In genomic region chr19:40601061-40601973, GRCh38 we compare ENCODE assay signal across 8 cellular contexts. TPM values are rescaled to one million over a fixed set of nuclear protein-coding genes. Genes with fewer than 3 reads are reported as not detected.
A peak's percentile ranks its signal among the peaks of the same experiment; 100 is the strongest.
DNase-seq lines count a peak whose midpoint lies in the region; ATAC-seq and TF ChIP-seq lines count a peak whose summit lies in the region.

TSS of gene LTBP4 (plus strand) at chr19:40601369. CDS start at chr19:40601388, 19 bp downstream.

- intact Hi-C loops in stomach (cut with DNase I; ENCODE audit: low total_unique reads) = no loop called here

- ATAC-seq in left lobe of liver = no peak
- ATAC-seq in GM21447 (IDR thresholded peaks at IDR 0.05; ENCODE audit: unreplicated experiment) = no peak
- no peak for ATAC-seq in HG03097 (IDR thresholded peaks at IDR 0.05; ENCODE audit: low FRiP score, unreplicated experiment)

- no peaks in the 10 kb centered on the region for H4K20me1 ChIP-seq in OCI-LY1 (ENCODE audit: insufficient read depth, low read length)

- peak within 1 kb of the TSS; percentile 64 for H3K9ac ChIP-seq in OCI-LY1 (ENCODE audit: low read length)

- H3K79me2 ChIP-seq in OCI-LY1 (ENCODE audit: insufficient read depth, low read length) = no peaks in the 10 kb centered on the region

- no peak within 1 kb of the TSS for H3K27ac ChIP-seq in OCI-LY1 (ENCODE audit: low read depth, low read length, poor library complexity, severe bottlenecking)
- H3K27ac ChIP-seq in caudate nucleus (ENCODE audit: low read depth, low read length) = peak within 1 kb of the TSS; percentile 30
- H3K27ac ChIP-seq in stomach = peak within 1 kb of the TSS; percentile 69 to 92 (median 89)

- no peaks in the 10 kb centered on the region for H3K9me2 ChIP-seq in OCI-LY1 (ENCODE audit: low read depth, low read length)

- H3K4me3 ChIP-seq in OCI-LY1 (ENCODE audit: low read depth, low read length, poor library complexity, severe bottlenecking) (peak within 1 kb of the TSS; percentile 62), stomach (peak within 1 kb of the TSS; percentile 53 to 59 (median 56))

- TF ChIP-seq POLR2A in stomach (IDR thresholded peaks at IDR 0.05) = no peak

- TF ChIP-seq CTCF in OCI-LY1 (IDR thresholded peaks at IDR 0.05; ENCODE audit: low read length) (peak; percentile 29; the same call in 1 of the 2 replicates), stomach (IDR thresholded peaks at IDR 0.05) (peak in 1 of 7 experiments; percentile 23)

- no peaks in the 10 kb centered on the region for H3K36me3 ChIP-seq in OCI-LY1 (ENCODE audit: insufficient read depth, low read length)
- H3K36me3 ChIP-seq in stomach = no peaks in the 10 kb centered on the region

- TF ChIP-seq EP300 in stomach (IDR thresholded peaks at IDR 0.05) = no peak

- DNase-seq in NCI-H1105 treated with DMSO at 0.1 percent for 48 hours (lab: John Stamatoyannopoulos, UW) (peak; percentile 14), NCI-H1105 (lab: John Stamatoyannopoulos, UW) (no peak), caudate nucleus (lab: John Stamatoyannopoulos, UW) (peak in 8 of 61 donors; percentile 6 to 67 (median 32)), left lobe of liver (ENCODE audit: low spot score) (no peak), stomach (no peak)

- H2AFZ ChIP-seq in OCI-LY1 (ENCODE audit: low read length) = no peak within 1 kb of the TSS

- H3K27me3 ChIP-seq in OCI-LY1 (ENCODE audit: insufficient read depth, low read length) = no peaks in the 10 kb centered on the region
- peaks cover 3 to 86% (median 46%) of the 10 kb centered on the region in 3 donors for H3K27me3 ChIP-seq in stomach

- no peaks in the 10 kb centered on the region for H3K9me3 ChIP-seq in OCI-LY1 (ENCODE audit: low read length)
- H3K9me3 ChIP-seq in stomach = no peaks in the 10 kb centered on the region

- 0 to 1% (median 1%) methylated on average over 31 to 76 of the region's 87 CpGs for WGBS in stomach, 5 donors

- H3F3A ChIP-seq in OCI-LY1 (ENCODE audit: insufficient read depth, low read length) = no peaks in the 10 kb centered on the region

- H3K4me1 ChIP-seq in OCI-LY1 (ENCODE audit: insufficient read depth, low read length, severe bottlenecking) = peaks cover 44% of the 10 kb centered on the region
- peaks cover 68 to 98% (median 95%) of the 10 kb centered on the region in 4 donors for H3K4me1 ChIP-seq in stomach

- H3K4me2 ChIP-seq in OCI-LY1 (ENCODE audit: low read length) = peak within 1 kb of the TSS; percentile 75

RNA-seq across cellular contexts. Expression of gene LTBP4, which starts in this region (rescaled TPM):
- total RNA-seq in left lobe of liver (41.6 TPM), stomach (1,000 to 10,000 TPM in 1 of 5 donors, 100 to 1,000 TPM in 3, 10 to 100 TPM in 1; 79.0 to 1,027 (median 190) TPM)
- 100 to 1,000 TPM in 1 of 3 donors, 10 to 100 TPM in 2; 66.1 to 102 (median 98.6) TPM for polyA plus RNA-seq in stomach
